ENCODE assay signal across 17 cellular contexts in genomic region chr7:143436539-143436938, GRCh38. TPM values are rescaled to one million over a fixed set of nuclear protein-coding genes. Genes with fewer than 3 reads are reported as not detected.
A peak's percentile ranks its signal among the peaks of the same experiment; 100 is the strongest.
DNase-seq lines count a peak whose midpoint lies in the region; ATAC-seq, FAIRE-seq and TF ChIP-seq lines count a peak whose summit lies in the region.
"Had no signal": no experiment of that assay in that cellular context is flagged by ENCODE, and none has a peak within 500 bp of the region (broad histone marks: within the 10 kb centered on the region; RNA-seq: fewer than 3 reads in every experiment).

No MANE protein-coding gene starts in this region.

- no peak for TF ChIP-seq CTCF in tibial nerve (IDR thresholded peaks at IDR 0.05)
- TF ChIP-seq CTCF in PC-9 (conservative IDR thresholded peaks at IDR 0.05) = no peak

- no peak for FAIRE-seq in H54 (lab: Jason Lieb, UNC)

- 59 to 71% methylated on average over 1 of the region's 1 CpG for WGBS in tibial nerve, 2 donors

- no peaks in the 10 kb centered on the region for H3K27me3 ChIP-seq in tibial nerve
- no peaks in the 10 kb centered on the region for H3K27me3 ChIP-seq in PC-9 (ENCODE audit: insufficient read depth, low read depth)
- H3K27me3 ChIP-seq: body of pancreas, gastrocnemius medialis had no signal

- intact Hi-C loops in posterior vena cava (cut with DNase I) = no loop called here
- intact Hi-C loops in PC-9 (cut with micrococcal nuclease; ENCODE audit: unreplicated experiment) = no loop called here

- CTCF ChIA-PET in PC-9 (lab: Charles Lee) = no interaction called here

- no peak overlapping the region for H2AFZ ChIP-seq in PC-9

- H3K4me2 ChIP-seq in PC-9 = no peak overlapping the region

- H3K27ac ChIP-seq in tibial nerve (no peak overlapping the region), PC-9 (no peak overlapping the region)
- H3K27ac ChIP-seq: body of pancreas, gastrocnemius medialis, lower lobe of right lung had no signal

- H3K4me1 ChIP-seq in tibial nerve (no peaks in the 10 kb centered on the region), PC-9 (replicated peaks; ENCODE audit: insufficient read depth) (no peaks in the 10 kb centered on the region)
- H3K4me1 ChIP-seq: body of pancreas, gastrocnemius medialis, lower lobe of right lung had no signal

- H3K9me2 ChIP-seq in PC-9 (ENCODE audit: insufficient read depth) = no peaks in the 10 kb centered on the region

- H3K36me3 ChIP-seq in tibial nerve (no peaks in the 10 kb centered on the region), PC-9 (ENCODE audit: low read depth) (no peaks in the 10 kb centered on the region)
- H3K36me3 ChIP-seq: gastrocnemius medialis, HAP-1, lower lobe of right lung had no signal

- TF ChIP-seq POLR2A in tibial nerve (IDR thresholded peaks at IDR 0.05) (no peak), H54 (IDR thresholded peaks at IDR 0.05; ENCODE audit: low read depth, low read length) (no peak)

- no peaks in the 10 kb centered on the region for H3K79me2 ChIP-seq in PC-9 (ENCODE audit: low read depth)

- H3F3A ChIP-seq in PC-9 (ENCODE audit: insufficient read depth, low read depth) = no peaks in the 10 kb centered on the region

- H3K9me3 ChIP-seq in tibial nerve (no peaks in the 10 kb centered on the region), PC-9 (ENCODE audit: insufficient read depth, low read depth) (no peaks in the 10 kb centered on the region)
- H3K9me3 ChIP-seq: body of pancreas, gastrocnemius medialis, HAP-1, lower lobe of right lung had no signal

- ATAC-seq in GM19372 (IDR thresholded peaks at IDR 0.05; ENCODE audit: low read depth, unreplicated experiment) (peak; percentile 47), HG02623 (IDR thresholded peaks at IDR 0.05; ENCODE audit: unreplicated experiment) (peak; percentile 89), HG03342 (IDR thresholded peaks at IDR 0.05; ENCODE audit: unreplicated experiment) (peak; percentile 96), left lobe of liver (peak; percentile 80)
- ATAC-seq: body of pancreas, gastrocnemius medialis had no signal

- no peak for TF ChIP-seq EP300 in tibial nerve (IDR thresholded peaks at IDR 0.05)

- POLR2A ChIA-PET in PC-9 (lab: Charles Lee; ENCODE audit: unreplicated experiment) = no interaction called here

- no peaks in the 10 kb centered on the region for H4K20me1 ChIP-seq in PC-9 (ENCODE audit: insufficient read depth)

- no TSS peak for BruUV-seq in PC-9 (replicated peaks; lab: Mats Ljungman, UMichigan)

- no peak overlapping the region for H3K4me3 ChIP-seq in tibial nerve
- no peak overlapping the region for H3K4me3 ChIP-seq in PC-9
- H3K4me3 ChIP-seq: body of pancreas, gastrocnemius medialis, HAP-1, lower lobe of right lung had no signal

- DNase-seq in left lobe of liver (ENCODE audit: low spot score) (no peak), posterior vena cava (ENCODE audit: low spot score) (no peak), tibial nerve (ENCODE audit: low spot score in 2 of 2) (no peak), H54 (ENCODE audit: insufficient read length, low spot score) (no peak), PC-9 (no peak)
- DNase-seq: activated T-cell treated with anti-CD3 and anti-CD28 coated beads, Interleukin-2, amount 50 U/mL, for 72 hours; body of pancreas; CD4-positive, CD25-positive, alpha-beta regulatory T cell; effector memory CD4-positive, alpha-beta T cell; gastrocnemius medialis; lower lobe of right lung; NCI-H2171 had no signal

RNA-seq across cellular contexts. Expression of gene TAS2R60, which starts 6.7 kb away (rescaled TPM):
- total RNA-seq in left lobe of liver (0.38 TPM), posterior vena cava (under 1 TPM; 0.42 to 0.57 TPM), tibial nerve (not detected), PC-9 (2021) (not detected in 2 replicates)
- total RNA-seq: activated T-cell treated with anti-CD3 and anti-CD28 coated beads, Interleukin-2, amount 50 U/mL, for 72 hours; body of pancreas; gastrocnemius medialis; lower lobe of right lung; omental fat pad had no signal

RNA-seq across cellular contexts. Expression of gene EPHA1, which starts 27.9 kb away (rescaled TPM):
- total RNA-seq in left lobe of liver (39.6 TPM), posterior vena cava (under 1 TPM in 1 of 2 donors, not detected in 1; 0.24 TPM), tibial nerve (1 to 10 TPM in 1 of 4 donors, under 1 TPM in 1, not detected in 2; 0.87 to 3.6 TPM), PC-9 (2021) (35.5 and 39.3 TPM in 2 replicates)
- total RNA-seq: gastrocnemius medialis had no signal

RNA-seq across cellular contexts. Expression of gene TAS2R41, which starts 41.1 kb away (rescaled TPM):
- total RNA-seq in left lobe of liver = 0.45 TPM
- under 1 TPM; 0.46 to 0.81 TPM for total RNA-seq in posterior vena cava
- not detected for total RNA-seq in tibial nerve
- total RNA-seq in PC-9 (2021) = not detected in 2 replicates
- total RNA-seq: activated T-cell treated with anti-CD3 and anti-CD28 coated beads, Interleukin-2, amount 50 U/mL, for 72 hours; body of pancreas; gastrocnemius medialis; lower lobe of right lung; omental fat pad had no signal

RNA-seq across cellular contexts. Expression of gene ZYX, which starts 55.4 kb away (rescaled TPM):
- 33.8 TPM for total RNA-seq in left lobe of liver
- total RNA-seq in posterior vena cava = 100 to 1,000 TPM; 388 to 407 TPM
- total RNA-seq in tibial nerve = 10 to 100 TPM; 57.5 to 96.9 (median 72.7) TPM
- 145 and 167 TPM in 2 replicates for total RNA-seq in PC-9 (2021)
